1 cellular context compared by ENCODE assay signal in genomic region chr20:38472513-38473352, GRCh38.
TF ChIP-seq lines count a peak whose summit lies in the region.

Gene RALGAPB, plus strand, starts transcription at chr20:38472843. Its CDS starts 15,590 bp downstream, at chr20:38488433.

TF ChIP-seq in HepG2, 621 proteins besides CTCF, POLR2A, EP300 and RAD21 (continued from another document and continues in another):
- TF ChIP-seq ZNF772 (CRISPR knock-in tag; IDR thresholded peaks at IDR 0.05) (peak; percentile 97), ZNF567 (CRISPR knock-in tag; IDR thresholded peaks at IDR 0.05; ENCODE audit: borderline replicate concordance) (0 out of 2 replicates have a peak, but pooled peaks have one; percentile 77), ZNF746 (CRISPR knock-in tag; IDR thresholded peaks at IDR 0.05) (peak; percentile 54; the same call in 1 of the 2 replicates), ZBTB43 (CRISPR knock-in tag; conservative IDR thresholded peaks at IDR 0.05) (peak; percentile 86), ZBTB46 (CRISPR knock-in tag; IDR thresholded peaks at IDR 0.05; ENCODE audit: borderline replicate concordance) (no peak), FOXO1 (CRISPR knock-in tag; IDR thresholded peaks at IDR 0.05) (peak; percentile 84), IKZF4 (CRISPR knock-in tag; IDR thresholded peaks at IDR 0.05; ENCODE audit: borderline replicate concordance, low read depth, not compliant biosample characterization) (no peak), ZNF616 (CRISPR knock-in tag; IDR thresholded peaks at IDR 0.05; ENCODE audit: low read depth) (no peak), ZKSCAN5 (CRISPR knock-in tag; IDR thresholded peaks at IDR 0.05) (no peak), SKI (IDR thresholded peaks at IDR 0.05; ENCODE audit: partially characterized antibody) (peak; percentile 85), ZNF773 (CRISPR knock-in tag; IDR thresholded peaks at IDR 0.05; ENCODE audit: borderline replicate concordance) (0 out of 2 replicates have a peak, but pooled peaks have one; percentile 32), SP2 (CRISPR knock-in tag; IDR thresholded peaks at IDR 0.05) (peak; percentile 65), CREB1 (IDR thresholded peaks at IDR 0.05) (peak; percentile 84), CREB1 (CRISPR knock-in tag; IDR thresholded peaks at IDR 0.05) (peak; percentile 88), ZMYM4 (CRISPR knock-in tag; IDR thresholded peaks at IDR 0.05) (peak; percentile 74), ARHGAP35 (CRISPR knock-in tag; IDR thresholded peaks at IDR 0.05; ENCODE audit: borderline replicate concordance) (0 out of 2 replicates have a peak, but pooled peaks have one; percentile 73), ZIK1 (CRISPR knock-in tag; IDR thresholded peaks at IDR 0.05; ENCODE audit: borderline replicate concordance, low read depth) (no peak), ZFP36 (IDR thresholded peaks at IDR 0.05; ENCODE audit: borderline replicate concordance, low read depth, low read length, partially characterized antibody) (no peak), CERS6 (CRISPR knock-in tag; IDR thresholded peaks at IDR 0.05) (no peak), MZF1 (CRISPR knock-in tag; IDR thresholded peaks at IDR 0.05; ENCODE audit: borderline replicate concordance) (peak; percentile 21; the same call in 1 of the 2 replicates), ZNF24 (IDR thresholded peaks at IDR 0.05) (no peak), BRCA1 (CRISPR knock-in tag; IDR thresholded peaks at IDR 0.05) (peak; percentile 96), PAWR (CRISPR knock-in tag; IDR thresholded peaks at IDR 0.05; ENCODE audit: borderline replicate concordance) (no peak), SIX4 (CRISPR knock-in tag; IDR thresholded peaks at IDR 0.05) (peak; percentile 69), AFF4 (CRISPR knock-in tag; IDR thresholded peaks at IDR 0.05) (peak; percentile 40; the same call in 1 of the 2 replicates), NR1H2 (CRISPR knock-in tag; IDR thresholded peaks at IDR 0.05; ENCODE audit: borderline replicate concordance, low read depth) (no peak), ZNF530 (CRISPR knock-in tag; IDR thresholded peaks at IDR 0.05; ENCODE audit: low read depth) (no peak), ZNF205 (CRISPR knock-in tag; IDR thresholded peaks at IDR 0.05) (no peak; the same call in 1 of the 2 replicates), ZNF331 (CRISPR knock-in tag; IDR thresholded peaks at IDR 0.05) (peak; percentile 89), ZNF121 (CRISPR knock-in tag; IDR thresholded peaks at IDR 0.05) (no peak; the same call in 1 of the 2 replicates), ZNF720 (CRISPR knock-in tag; IDR thresholded peaks at IDR 0.05) (no peak), ZNF234 (CRISPR knock-in tag; conservative IDR thresholded peaks at IDR 0.05) (no peak), ZNF619 (CRISPR knock-in tag; IDR thresholded peaks at IDR 0.05) (no peak; the same call in 1 of the 2 replicates), ZBTB42 (CRISPR knock-in tag; IDR thresholded peaks at IDR 0.05) (no peak), FOXC1 (CRISPR knock-in tag; IDR thresholded peaks at IDR 0.05; ENCODE audit: borderline replicate concordance) (no peak), MEF2D (CRISPR knock-in tag; IDR thresholded peaks at IDR 0.05) (peak; percentile 57), ZBTB38 (CRISPR knock-in tag; IDR thresholded peaks at IDR 0.05) (peak; percentile 60; the same call in 1 of the 2 replicates), ELF3 (CRISPR knock-in tag; IDR thresholded peaks at IDR 0.05) (peak; percentile 97), ZZZ3 (CRISPR knock-in tag; IDR thresholded peaks at IDR 0.05; ENCODE audit: borderline replicate concordance) (peak; percentile 81; the same call in 1 of the 2 replicates)
- TF ChIP-seq, protein P1, sequence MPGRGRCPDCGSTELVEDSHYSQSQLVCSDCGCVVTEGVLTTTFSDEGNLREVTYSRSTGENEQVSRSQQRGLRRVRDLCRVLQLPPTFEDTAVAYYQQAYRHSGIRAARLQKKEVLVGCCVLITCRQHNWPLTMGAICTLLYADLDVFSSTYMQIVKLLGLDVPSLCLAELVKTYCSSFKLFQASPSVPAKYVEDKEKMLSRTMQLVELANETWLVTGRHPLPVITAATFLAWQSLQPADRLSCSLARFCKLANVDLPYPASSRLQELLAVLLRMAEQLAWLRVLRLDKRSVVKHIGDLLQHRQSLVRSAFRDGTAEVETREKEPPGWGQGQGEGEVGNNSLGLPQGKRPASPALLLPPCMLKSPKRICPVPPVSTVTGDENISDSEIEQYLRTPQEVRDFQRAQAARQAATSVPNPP (CRISPR knock-in tag; IDR thresholded peaks at IDR 0.05) = 0 out of 2 replicates have a peak, but pooled peaks have one; percentile 10
- TF ChIP-seq, protein P2, sequence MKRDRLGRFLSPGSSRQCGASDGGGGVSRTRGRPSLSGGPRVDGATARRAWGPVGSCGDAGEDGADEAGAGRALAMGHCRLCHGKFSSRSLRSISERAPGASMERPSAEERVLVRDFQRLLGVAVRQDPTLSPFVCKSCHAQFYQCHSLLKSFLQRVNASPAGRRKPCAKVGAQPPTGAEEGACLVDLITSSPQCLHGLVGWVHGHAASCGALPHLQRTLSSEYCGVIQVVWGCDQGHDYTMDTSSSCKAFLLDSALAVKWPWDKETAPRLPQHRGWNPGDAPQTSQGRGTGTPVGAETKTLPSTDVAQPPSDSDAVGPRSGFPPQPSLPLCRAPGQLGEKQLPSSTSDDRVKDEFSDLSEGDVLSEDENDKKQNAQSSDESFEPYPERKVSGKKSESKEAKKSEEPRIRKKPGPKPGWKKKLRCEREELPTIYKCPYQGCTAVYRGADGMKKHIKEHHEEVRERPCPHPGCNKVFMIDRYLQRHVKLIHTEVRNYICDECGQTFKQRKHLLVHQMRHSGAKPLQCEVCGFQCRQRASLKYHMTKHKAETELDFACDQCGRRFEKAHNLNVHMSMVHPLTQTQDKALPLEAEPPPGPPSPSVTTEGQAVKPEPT (CRISPR knock-in tag; IDR thresholded peaks at IDR 0.05; ENCODE audit: low read depth) = peak; percentile 81; the same call in 1 of the 2 replicates
- TF ChIP-seq, protein P3, sequence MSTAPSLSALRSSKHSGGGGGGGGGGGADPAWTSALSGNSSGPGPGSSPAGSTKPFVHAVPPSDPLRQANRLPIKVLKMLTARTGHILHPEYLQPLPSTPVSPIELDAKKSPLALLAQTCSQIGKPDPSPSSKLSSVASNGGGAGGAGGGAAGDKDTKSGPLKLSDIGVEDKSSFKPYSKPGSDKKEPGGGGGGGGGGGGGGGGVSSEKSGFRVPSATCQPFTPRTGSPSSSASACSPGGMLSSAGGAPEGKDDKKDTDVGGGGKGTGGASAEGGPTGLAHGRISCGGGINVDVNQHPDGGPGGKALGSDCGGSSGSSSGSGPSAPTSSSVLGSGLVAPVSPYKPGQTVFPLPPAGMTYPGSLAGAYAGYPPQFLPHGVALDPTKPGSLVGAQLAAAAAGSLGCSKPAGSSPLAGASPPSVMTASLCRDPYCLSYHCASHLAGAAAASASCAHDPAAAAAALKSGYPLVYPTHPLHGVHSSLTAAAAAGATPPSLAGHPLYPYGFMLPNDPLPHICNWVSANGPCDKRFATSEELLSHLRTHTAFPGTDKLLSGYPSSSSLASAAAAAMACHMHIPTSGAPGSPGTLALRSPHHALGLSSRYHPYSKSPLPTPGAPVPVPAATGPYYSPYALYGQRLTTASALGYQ (CRISPR knock-in tag; IDR thresholded peaks at IDR 0.05) = peak; percentile 81
- TF ChIP-seq, protein P4, sequence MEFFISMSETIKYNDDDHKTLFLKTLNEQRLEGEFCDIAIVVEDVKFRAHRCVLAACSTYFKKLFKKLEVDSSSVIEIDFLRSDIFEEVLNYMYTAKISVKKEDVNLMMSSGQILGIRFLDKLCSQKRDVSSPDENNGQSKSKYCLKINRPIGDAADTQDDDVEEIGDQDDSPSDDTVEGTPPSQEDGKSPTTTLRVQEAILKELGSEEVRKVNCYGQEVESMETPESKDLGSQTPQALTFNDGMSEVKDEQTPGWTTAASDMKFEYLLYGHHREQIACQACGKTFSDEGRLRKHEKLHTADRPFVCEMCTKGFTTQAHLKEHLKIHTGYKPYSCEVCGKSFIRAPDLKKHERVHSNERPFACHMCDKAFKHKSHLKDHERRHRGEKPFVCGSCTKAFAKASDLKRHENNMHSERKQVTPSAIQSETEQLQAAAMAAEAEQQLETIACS (CRISPR knock-in tag; IDR thresholded peaks at IDR 0.05) = no peak; the same call in 1 of the 2 replicates
- TF ChIP-seq, protein P5, sequence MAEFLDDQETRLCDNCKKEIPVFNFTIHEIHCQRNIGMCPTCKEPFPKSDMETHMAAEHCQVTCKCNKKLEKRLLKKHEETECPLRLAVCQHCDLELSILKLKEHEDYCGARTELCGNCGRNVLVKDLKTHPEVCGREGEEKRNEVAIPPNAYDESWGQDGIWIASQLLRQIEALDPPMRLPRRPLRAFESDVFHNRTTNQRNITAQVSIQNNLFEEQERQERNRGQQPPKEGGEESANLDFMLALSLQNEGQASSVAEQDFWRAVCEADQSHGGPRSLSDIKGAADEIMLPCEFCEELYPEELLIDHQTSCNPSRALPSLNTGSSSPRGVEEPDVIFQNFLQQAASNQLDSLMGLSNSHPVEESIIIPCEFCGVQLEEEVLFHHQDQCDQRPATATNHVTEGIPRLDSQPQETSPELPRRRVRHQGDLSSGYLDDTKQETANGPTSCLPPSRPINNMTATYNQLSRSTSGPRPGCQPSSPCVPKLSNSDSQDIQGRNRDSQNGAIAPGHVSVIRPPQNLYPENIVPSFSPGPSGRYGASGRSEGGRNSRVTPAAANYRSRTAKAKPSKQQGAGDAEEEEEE (CRISPR knock-in tag; IDR thresholded peaks at IDR 0.05; ENCODE audit: borderline replicate concordance) = peak; percentile 65; the same call in 1 of the 2 replicates
- TF ChIP-seq, protein P6, sequence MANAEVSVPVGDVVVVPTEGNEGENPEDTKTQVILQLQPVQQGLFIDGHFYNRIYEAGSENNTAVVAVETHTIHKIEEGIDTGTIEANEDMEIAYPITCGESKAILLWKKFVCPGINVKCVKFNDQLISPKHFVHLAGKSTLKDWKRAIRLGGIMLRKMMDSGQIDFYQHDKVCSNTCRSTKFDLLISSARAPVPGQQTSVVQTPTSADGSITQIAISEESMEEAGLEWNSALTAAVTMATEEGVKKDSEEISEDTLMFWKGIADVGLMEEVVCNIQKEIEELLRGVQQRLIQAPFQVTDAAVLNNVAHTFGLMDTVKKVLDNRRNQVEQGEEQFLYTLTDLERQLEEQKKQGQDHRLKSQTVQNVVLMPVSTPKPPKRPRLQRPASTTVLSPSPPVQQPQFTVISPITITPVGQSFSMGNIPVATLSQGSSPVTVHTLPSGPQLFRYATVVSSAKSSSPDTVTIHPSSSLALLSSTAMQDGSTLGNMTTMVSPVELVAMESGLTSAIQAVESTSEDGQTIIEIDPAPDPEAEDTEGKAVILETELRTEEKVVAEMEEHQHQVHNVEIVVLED (CRISPR knock-in tag; IDR thresholded peaks at IDR 0.05; ENCODE audit: borderline replicate concordance) = peak; percentile 97
